Comparison of ENCODE assay signal across 15 cellular contexts in the genomic region with DNA sequence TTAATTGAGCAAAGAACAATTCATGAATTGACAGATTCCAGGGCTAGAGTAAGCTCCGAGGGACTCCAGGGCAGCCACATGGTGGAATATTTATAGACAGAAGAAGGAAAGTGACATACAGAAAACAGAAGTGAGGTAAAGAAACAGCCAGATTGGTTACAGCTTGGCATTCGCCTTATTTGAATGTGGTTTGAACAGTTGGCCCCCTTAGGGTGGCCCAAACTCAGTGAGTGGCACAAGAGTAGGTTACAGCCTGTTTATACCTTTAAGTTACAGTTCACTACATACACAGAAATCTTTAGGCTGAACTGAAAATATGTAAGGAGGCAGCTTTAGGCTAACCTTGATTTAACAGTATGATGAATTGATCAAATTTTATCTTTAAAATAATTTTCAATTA.
"Had no signal": no experiment of that assay in that cellular context is flagged by ENCODE, and none has a peak within 500 bp of the region (broad histone marks: within the 10 kb centered on the region; RNA-seq: fewer than 3 reads in every experiment).

No MANE protein-coding gene starts in this region.

- H3K4me1 ChIP-seq: heart right ventricle, left lung, right atrium auricular region, vagina had no signal

- H3K27me3 ChIP-seq: heart right ventricle, left lung, right atrium auricular region, tibial nerve, vagina had no signal

- H3K4me3 ChIP-seq: heart right ventricle, left lung, right atrium auricular region, tibial nerve, vagina had no signal

- DNase-seq: activated B cell treated with CpG ODN at 0.5 μM for 24 hours; activated CD4-positive, alpha-beta T cell treated with anti-CD3 and anti-CD28 coated beads, Interleukin-2, amount 10 ng/mL, durations not matched to agents 24 days and 14 days; activated T-cell treated with anti-CD3 and anti-CD28 coated beads, Interleukin-2, amount 50 U/mL, for 1 hour; amniotic stem cell; effector memory CD4-positive, alpha-beta T cell; heart right ventricle; left lung; small intestine had no signal

- H3K27ac ChIP-seq: heart right ventricle, left lung, right atrium auricular region, tibial nerve, vagina had no signal

- FAIRE-seq: frontal cortex, keratinocyte, small intestine, TTC549 had no signal

- H3K9me3 ChIP-seq: heart right ventricle, left lung, right atrium auricular region, tibial nerve, vagina had no signal

- H3K36me3 ChIP-seq: heart right ventricle, left lung, right atrium auricular region, tibial nerve, vagina had no signal

- ATAC-seq: activated naive CD4-positive, alpha-beta T cell treated with anti-CD3 and anti-CD28 coated beads, Interleukin-2, amount 50 U/mL, for 72 hours; heart right ventricle; left lung had no signal
